In genomic region chr19:19320362-19321142, GRCh38 we compare ENCODE assay signal across 1 cellular context.
TF ChIP-seq lines count a peak whose summit lies in the region.

Gene MAU2, plus strand, starts transcription at chr19:19320829. Its CDS starts 31 bp downstream, at chr19:19320860.
A gene with protein sequence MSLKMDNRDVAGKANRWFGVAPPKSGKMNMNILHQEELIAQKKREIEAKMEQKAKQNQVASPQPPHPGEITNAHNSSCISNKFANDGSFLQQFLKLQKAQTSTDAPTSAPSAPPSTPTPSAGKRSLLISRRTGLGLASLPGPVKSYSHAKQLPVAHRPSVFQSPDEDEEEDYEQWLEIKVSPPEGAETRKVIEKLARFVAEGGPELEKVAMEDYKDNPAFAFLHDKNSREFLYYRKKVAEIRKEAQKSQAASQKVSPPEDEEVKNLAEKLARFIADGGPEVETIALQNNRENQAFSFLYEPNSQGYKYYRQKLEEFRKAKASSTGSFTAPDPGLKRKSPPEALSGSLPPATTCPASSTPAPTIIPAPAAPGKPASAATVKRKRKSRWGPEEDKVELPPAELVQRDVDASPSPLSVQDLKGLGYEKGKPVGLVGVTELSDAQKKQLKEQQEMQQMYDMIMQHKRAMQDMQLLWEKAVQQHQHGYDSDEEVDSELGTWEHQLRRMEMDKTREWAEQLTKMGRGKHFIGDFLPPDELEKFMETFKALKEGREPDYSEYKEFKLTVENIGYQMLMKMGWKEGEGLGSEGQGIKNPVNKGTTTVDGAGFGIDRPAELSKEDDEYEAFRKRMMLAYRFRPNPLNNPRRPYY (minus strand): TSS chr19:19320509. CDS start chr19:19320496, 13 bp downstream.

TF ChIP-seq in HepG2, 621 proteins besides CTCF, POLR2A, EP300 and RAD21 (continued from another document and continues in another):
- TF ChIP-seq, protein P1, sequence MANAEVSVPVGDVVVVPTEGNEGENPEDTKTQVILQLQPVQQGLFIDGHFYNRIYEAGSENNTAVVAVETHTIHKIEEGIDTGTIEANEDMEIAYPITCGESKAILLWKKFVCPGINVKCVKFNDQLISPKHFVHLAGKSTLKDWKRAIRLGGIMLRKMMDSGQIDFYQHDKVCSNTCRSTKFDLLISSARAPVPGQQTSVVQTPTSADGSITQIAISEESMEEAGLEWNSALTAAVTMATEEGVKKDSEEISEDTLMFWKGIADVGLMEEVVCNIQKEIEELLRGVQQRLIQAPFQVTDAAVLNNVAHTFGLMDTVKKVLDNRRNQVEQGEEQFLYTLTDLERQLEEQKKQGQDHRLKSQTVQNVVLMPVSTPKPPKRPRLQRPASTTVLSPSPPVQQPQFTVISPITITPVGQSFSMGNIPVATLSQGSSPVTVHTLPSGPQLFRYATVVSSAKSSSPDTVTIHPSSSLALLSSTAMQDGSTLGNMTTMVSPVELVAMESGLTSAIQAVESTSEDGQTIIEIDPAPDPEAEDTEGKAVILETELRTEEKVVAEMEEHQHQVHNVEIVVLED (CRISPR knock-in tag; IDR thresholded peaks at IDR 0.05; ENCODE audit: borderline replicate concordance): peak; percentile 83
- no peak for TF ChIP-seq XRCC5 (optimal IDR thresholded peaks at IDR 0.05; ENCODE audit: low read length)
- peak; percentile 75; the same call in 1 of the 2 replicates for TF ChIP-seq NFKB2 (CRISPR knock-in tag; IDR thresholded peaks at IDR 0.05; ENCODE audit: borderline replicate concordance)
- TF ChIP-seq SOX5 (CRISPR knock-in tag; IDR thresholded peaks at IDR 0.05; ENCODE audit: borderline replicate concordance): peak; percentile 57; the same call in 1 of the 2 replicates
- peak; percentile 67 for TF ChIP-seq ASH2L (IDR thresholded peaks at IDR 0.05; ENCODE audit: insufficient read length, low read depth, low read length)
- peak; percentile 82 for TF ChIP-seq MYC (CRISPR knock-in tag; IDR thresholded peaks at IDR 0.05; ENCODE audit: borderline replicate concordance)
- no peak for TF ChIP-seq RERE (CRISPR knock-in tag; IDR thresholded peaks at IDR 0.05; ENCODE audit: low read depth)
- TF ChIP-seq, protein P2, sequence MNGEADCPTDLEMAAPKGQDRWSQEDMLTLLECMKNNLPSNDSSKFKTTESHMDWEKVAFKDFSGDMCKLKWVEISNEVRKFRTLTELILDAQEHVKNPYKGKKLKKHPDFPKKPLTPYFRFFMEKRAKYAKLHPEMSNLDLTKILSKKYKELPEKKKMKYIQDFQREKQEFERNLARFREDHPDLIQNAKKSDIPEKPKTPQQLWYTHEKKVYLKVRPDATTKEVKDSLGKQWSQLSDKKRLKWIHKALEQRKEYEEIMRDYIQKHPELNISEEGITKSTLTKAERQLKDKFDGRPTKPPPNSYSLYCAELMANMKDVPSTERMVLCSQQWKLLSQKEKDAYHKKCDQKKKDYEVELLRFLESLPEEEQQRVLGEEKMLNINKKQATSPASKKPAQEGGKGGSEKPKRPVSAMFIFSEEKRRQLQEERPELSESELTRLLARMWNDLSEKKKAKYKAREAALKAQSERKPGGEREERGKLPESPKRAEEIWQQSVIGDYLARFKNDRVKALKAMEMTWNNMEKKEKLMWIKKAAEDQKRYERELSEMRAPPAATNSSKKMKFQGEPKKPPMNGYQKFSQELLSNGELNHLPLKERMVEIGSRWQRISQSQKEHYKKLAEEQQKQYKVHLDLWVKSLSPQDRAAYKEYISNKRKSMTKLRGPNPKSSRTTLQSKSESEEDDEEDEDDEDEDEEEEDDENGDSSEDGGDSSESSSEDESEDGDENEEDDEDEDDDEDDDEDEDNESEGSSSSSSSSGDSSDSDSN (CRISPR knock-in tag; IDR thresholded peaks at IDR 0.05): peak; percentile 61; the same call in 1 of the 2 replicates
- no peak for TF ChIP-seq TEF (CRISPR knock-in tag; IDR thresholded peaks at IDR 0.05)
- TF ChIP-seq TBL1XR1 (IDR thresholded peaks at IDR 0.05; ENCODE audit: borderline replicate concordance, low read length, partially characterized antibody): peak; percentile 31
- TF ChIP-seq SP4 (CRISPR knock-in tag; IDR thresholded peaks at IDR 0.05): peak; percentile 59; the same call in 1 of the 2 replicates
- TF ChIP-seq ZBTB8A (CRISPR knock-in tag; IDR thresholded peaks at IDR 0.05; ENCODE audit: borderline replicate concordance, low read depth): no peak
- TF ChIP-seq, protein P3, sequence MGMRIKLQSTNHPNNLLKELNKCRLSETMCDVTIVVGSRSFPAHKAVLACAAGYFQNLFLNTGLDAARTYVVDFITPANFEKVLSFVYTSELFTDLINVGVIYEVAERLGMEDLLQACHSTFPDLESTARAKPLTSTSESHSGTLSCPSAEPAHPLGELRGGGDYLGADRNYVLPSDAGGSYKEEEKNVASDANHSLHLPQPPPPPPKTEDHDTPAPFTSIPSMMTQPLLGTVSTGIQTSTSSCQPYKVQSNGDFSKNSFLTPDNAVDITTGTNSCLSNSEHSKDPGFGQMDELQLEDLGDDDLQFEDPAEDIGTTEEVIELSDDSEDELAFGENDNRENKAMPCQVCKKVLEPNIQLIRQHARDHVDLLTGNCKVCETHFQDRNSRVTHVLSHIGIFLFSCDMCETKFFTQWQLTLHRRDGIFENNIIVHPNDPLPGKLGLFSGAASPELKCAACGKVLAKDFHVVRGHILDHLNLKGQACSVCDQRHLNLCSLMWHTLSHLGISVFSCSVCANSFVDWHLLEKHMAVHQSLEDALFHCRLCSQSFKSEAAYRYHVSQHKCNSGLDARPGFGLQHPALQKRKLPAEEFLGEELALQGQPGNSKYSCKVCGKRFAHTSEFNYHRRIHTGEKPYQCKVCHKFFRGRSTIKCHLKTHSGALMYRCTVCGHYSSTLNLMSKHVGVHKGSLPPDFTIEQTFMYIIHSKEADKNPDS (CRISPR knock-in tag; IDR thresholded peaks at IDR 0.05): no peak
- TF ChIP-seq PAWR (CRISPR knock-in tag; IDR thresholded peaks at IDR 0.05; ENCODE audit: borderline replicate concordance): no peak
- peak; percentile 55; the same call in 1 of the 2 replicates for TF ChIP-seq ZNF563 (CRISPR knock-in tag; IDR thresholded peaks at IDR 0.05)
- no peak for TF ChIP-seq ZNF629 (CRISPR knock-in tag; conservative IDR thresholded peaks at IDR 0.05)
- TF ChIP-seq ZNF713 (CRISPR knock-in tag; IDR thresholded peaks at IDR 0.05): no peak
- TF ChIP-seq MED8 (CRISPR knock-in tag; IDR thresholded peaks at IDR 0.05; ENCODE audit: insufficient replicate concordance): no peak
- TF ChIP-seq ZNF234 (CRISPR knock-in tag; conservative IDR thresholded peaks at IDR 0.05): no peak
- no peak for TF ChIP-seq ATF5 (CRISPR knock-in tag; IDR thresholded peaks at IDR 0.05; ENCODE audit: low read depth)
- peak; percentile 61; the same call in 1 of the 2 replicates for TF ChIP-seq ZNF274 (CRISPR knock-in tag; IDR thresholded peaks at IDR 0.05)
- no peak for TF ChIP-seq MYNN (CRISPR knock-in tag; IDR thresholded peaks at IDR 0.05; ENCODE audit: low read depth)
- TF ChIP-seq HOXD1 (CRISPR knock-in tag; IDR thresholded peaks at IDR 0.05): 0 out of 2 replicates have a peak, but pooled peaks have one; percentile 22
- no peak for TF ChIP-seq MTF2 (CRISPR knock-in tag; IDR thresholded peaks at IDR 0.05; ENCODE audit: borderline replicate concordance)
- TF ChIP-seq TSC22D2 (CRISPR knock-in tag; IDR thresholded peaks at IDR 0.05; ENCODE audit: borderline replicate concordance): no peak; the same call in 1 of the 2 replicates
- TF ChIP-seq ZNF703 (CRISPR knock-in tag; IDR thresholded peaks at IDR 0.05; ENCODE audit: borderline replicate concordance): peak; percentile 79; the same call in 1 of the 2 replicates
- no peak for TF ChIP-seq STAT5B (CRISPR knock-in tag; IDR thresholded peaks at IDR 0.05)
- no peak for TF ChIP-seq MLLT10 (CRISPR knock-in tag; IDR thresholded peaks at IDR 0.05)
- TF ChIP-seq GZF1 (CRISPR knock-in tag; IDR thresholded peaks at IDR 0.05): no peak
- TF ChIP-seq NR2F2 (IDR thresholded peaks at IDR 0.05; ENCODE audit: borderline replicate concordance, low read depth): no peak
- 0 out of 2 replicates have a peak, but pooled peaks have one; percentile 36 for TF ChIP-seq PHF21A (CRISPR knock-in tag; IDR thresholded peaks at IDR 0.05)
- TF ChIP-seq CBX5 (CRISPR knock-in tag; IDR thresholded peaks at IDR 0.05; ENCODE audit: borderline replicate concordance): peak; percentile 19
- TF ChIP-seq ZSCAN22 (CRISPR knock-in tag; IDR thresholded peaks at IDR 0.05): no peak
- TF ChIP-seq, protein P4, sequence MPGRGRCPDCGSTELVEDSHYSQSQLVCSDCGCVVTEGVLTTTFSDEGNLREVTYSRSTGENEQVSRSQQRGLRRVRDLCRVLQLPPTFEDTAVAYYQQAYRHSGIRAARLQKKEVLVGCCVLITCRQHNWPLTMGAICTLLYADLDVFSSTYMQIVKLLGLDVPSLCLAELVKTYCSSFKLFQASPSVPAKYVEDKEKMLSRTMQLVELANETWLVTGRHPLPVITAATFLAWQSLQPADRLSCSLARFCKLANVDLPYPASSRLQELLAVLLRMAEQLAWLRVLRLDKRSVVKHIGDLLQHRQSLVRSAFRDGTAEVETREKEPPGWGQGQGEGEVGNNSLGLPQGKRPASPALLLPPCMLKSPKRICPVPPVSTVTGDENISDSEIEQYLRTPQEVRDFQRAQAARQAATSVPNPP (CRISPR knock-in tag; IDR thresholded peaks at IDR 0.05): no peak
- no peak for TF ChIP-seq ATF1 (CRISPR knock-in tag; IDR thresholded peaks at IDR 0.05)
- no peak for TF ChIP-seq ZNF761 (CRISPR knock-in tag; conservative IDR thresholded peaks at IDR 0.05)
- 0 out of 2 replicates have a peak, but pooled peaks have one; percentile 25 for TF ChIP-seq ZMYM2 (CRISPR knock-in tag; IDR thresholded peaks at IDR 0.05)
- no peak for TF ChIP-seq ZNF775 (CRISPR knock-in tag; IDR thresholded peaks at IDR 0.05; ENCODE audit: borderline replicate concordance)
- TF ChIP-seq ZC3H13 (CRISPR knock-in tag; IDR thresholded peaks at IDR 0.05): peak; percentile 39; the same call in 1 of the 2 replicates
- 0 out of 2 replicates have a peak, but pooled peaks have one; percentile 14 for TF ChIP-seq DNMT3B (CRISPR knock-in tag; conservative IDR thresholded peaks at IDR 0.05)
- TF ChIP-seq SOX6 (IDR thresholded peaks at IDR 0.05): no peak
- TF ChIP-seq SOX6 (CRISPR knock-in tag; IDR thresholded peaks at IDR 0.05): no peak
- TF ChIP-seq CBX1 (IDR thresholded peaks at IDR 0.05; ENCODE audit: low read depth): peak; percentile 67
- TF ChIP-seq ZNF33B (CRISPR knock-in tag; IDR thresholded peaks at IDR 0.05): no peak
- TF ChIP-seq, protein P5, sequence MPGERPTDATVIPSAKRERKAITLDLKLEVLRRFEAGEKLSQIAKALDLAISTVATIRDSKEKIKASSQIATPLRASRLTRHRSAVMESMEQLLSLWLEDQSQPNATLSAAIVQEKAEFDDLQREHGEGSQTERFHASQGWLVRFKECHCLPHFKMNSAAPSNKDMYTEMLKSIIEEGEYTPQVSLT (CRISPR knock-in tag; IDR thresholded peaks at IDR 0.05; ENCODE audit: borderline replicate concordance, low read depth): no peak
- TF ChIP-seq DMTF1 (CRISPR knock-in tag; IDR thresholded peaks at IDR 0.05): 0 out of 2 replicates have a peak, but pooled peaks have one; percentile 24
